21 cellular contexts compared by ENCODE assay signal in the genomic region with DNA sequence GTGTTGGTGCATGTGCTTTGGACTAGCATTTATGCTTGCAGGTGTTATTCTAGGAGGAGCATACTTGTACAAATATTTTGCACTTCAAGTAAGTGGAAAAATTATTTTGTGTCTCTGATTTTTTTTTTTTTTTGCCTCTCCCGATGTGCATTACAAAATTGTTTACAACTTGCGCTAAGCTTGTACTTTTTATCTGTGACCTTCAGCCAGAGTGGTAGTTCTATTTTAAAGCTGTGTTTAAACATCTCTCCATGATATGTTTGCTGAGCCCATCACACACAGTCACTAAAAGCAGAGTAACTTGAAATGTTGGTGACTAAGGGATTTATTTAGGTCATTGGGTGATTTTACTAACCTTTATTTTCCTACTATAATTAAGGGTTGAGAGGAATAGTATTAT. TPM values are rescaled to one million over a fixed set of nuclear protein-coding genes. Genes with fewer than 3 reads are reported as not detected.
DNase-seq lines count a peak whose midpoint lies in the region; ATAC-seq and TF ChIP-seq lines count a peak whose summit lies in the region.
"Had no signal": no experiment of that assay in that cellular context is flagged by ENCODE, and none has a peak within 500 bp of the region (broad histone marks: within the 10 kb centered on the region; RNA-seq: fewer than 3 reads in every experiment).

No MANE protein-coding gene starts in this region.

- TF ChIP-seq CTCF in hepatocyte (IDR thresholded peaks at IDR 0.05; ENCODE audit: poor library complexity) = no peak

- peaks cover 16% of the 10 kb centered on the region for H3K4me1 ChIP-seq in hepatocyte (ENCODE audit: insufficient read depth)

- 63% methylated on average over 2 of the region's 2 CpGs for WGBS in hepatocyte (ENCODE audit: low lambda C conversion rate, missing lambda C conversion rate)

- H3K9me3 ChIP-seq in hepatocyte (ENCODE audit: low read depth) = no peaks in the 10 kb centered on the region

- H3K27ac Mint-ChIP-seq in stimulated activated effector memory CD8-positive, alpha-beta T cell treated with anti-CD3 and anti-CD28 coated beads, Interleukin-12 subunit alpha, Interleukin-12 subunit beta, amount 100 ng/mL, for 72 hours = peak overlapping the region; percentile 76
- H3K27ac Mint-ChIP-seq: activated CD8-positive, alpha-beta memory T cell treated with anti-CD3 and anti-CD28 coated beads, Interleukin-2, amount 10 ng/mL, durations not matched to agents 7 days and 5 days; activated T-helper 2 cell treated with anti-CD3 and anti-CD28 coated beads, Interferon-gamma antibody, Interleukin-2, Interleukin-4, amounts not matched to agents 10 μg/mL and 5 μg/mL and 100 μg/mL, durations not matched to agents 14 hours and 24 hours and 36 hours; stimulated activated memory B cell treated with anti-CD40 and anti-IgM and Interleukin-4, amounts not matched to agents 10 μg/mL and 1 μg/mL and 100 μg/mL, for 72 hours had no signal

- H3K27ac ChIP-seq in hepatocyte = peak overlapping the region; percentile 55
- H3K27ac ChIP-seq: brain microvascular endothelial cell, GM23248 had no signal

- H2AFZ ChIP-seq in hepatocyte = no peak overlapping the region
- H2AFZ ChIP-seq: GM23248 had no signal

- DNase-seq in Right ventricle myocardium superior = no peak
- no peak for DNase-seq in left cardiac atrium
- peak; percentile 61 for DNase-seq in NCI-H146 treated with DMSO at 0.1 percent for 48 hours (lab: John Stamatoyannopoulos, UW; ENCODE audit: unreplicated experiment)
- DNase-seq in hepatocyte (ENCODE audit: low spot score) = no peak
- no peak for DNase-seq in stimulated activated effector memory CD8-positive, alpha-beta T cell treated with anti-CD3 and anti-CD28 coated beads, Interleukin-12 subunit alpha, Interleukin-12 subunit beta, amount 100 ng/mL, for 72 hours (ENCODE audit: low spot score in 2 of 2)
- DNase-seq in NCI-H1694 (lab: John Stamatoyannopoulos, UW) = no peak
- DNase-seq in stimulated activated CD4-positive, alpha-beta T cell treated with anti-CD3 and anti-CD28 coated beads, Interleukin-4, amount 100 ng/mL, for 24 hours = no peak
- DNase-seq in stimulated activated CD8-positive, alpha-beta memory T cell treated with anti-CD3 and anti-CD28 coated beads, Interleukin-4, amount 100 ng/mL, for 48 hours = no peak
- DNase-seq: activated CD8-positive, alpha-beta memory T cell treated with anti-CD3 and anti-CD28 coated beads, Interleukin-2, amount 10 ng/mL, durations not matched to agents 7 days and 5 days; brain microvascular endothelial cell; GM23248; Kasumi-1; kidney glomerular epithelial cell; NCI-H1092; NCI-H2081 treated with DMSO at 0.1 percent for 48 hours; NK-92 treated with Interleukin-12 subunit alpha and Interleukin-12 subunit beta, amount 100 ng/mL, for 24 hours; posterior cingulate gyrus had no signal

- intact Hi-C loops in Right ventricle myocardium superior (cut with DNase I) (no loop called here), left cardiac atrium (cut with DNase I) (no loop called here)

- peaks cover 55% of the 10 kb centered on the region for H3K36me3 Mint-ChIP-seq in stimulated activated effector memory CD8-positive, alpha-beta T cell treated with anti-CD3 and anti-CD28 coated beads, Interleukin-12 subunit alpha, Interleukin-12 subunit beta, amount 100 ng/mL, for 72 hours

- peaks cover 39% of the 10 kb centered on the region for H3K4me1 Mint-ChIP-seq in stimulated activated effector memory CD8-positive, alpha-beta T cell treated with anti-CD3 and anti-CD28 coated beads, Interleukin-12 subunit alpha, Interleukin-12 subunit beta, amount 100 ng/mL, for 72 hours

- H4K20me1 ChIP-seq in hepatocyte (ENCODE audit: insufficient read depth, poor library complexity, severe bottlenecking) = peaks cover 9% of the 10 kb centered on the region

- H3K9me3 Mint-ChIP-seq in stimulated activated effector memory CD8-positive, alpha-beta T cell treated with anti-CD3 and anti-CD28 coated beads, Interleukin-12 subunit alpha, Interleukin-12 subunit beta, amount 100 ng/mL, for 72 hours = no peaks in the 10 kb centered on the region
- H3K9me3 Mint-ChIP-seq: activated T-helper 2 cell treated with anti-CD3 and anti-CD28 coated beads, Interferon-gamma antibody, Interleukin-2, Interleukin-4, amounts not matched to agents 10 μg/mL and 5 μg/mL and 100 μg/mL, durations not matched to agents 14 hours and 24 hours and 36 hours; nephron; stimulated activated memory B cell treated with anti-CD40 and anti-IgM and Interleukin-4, amounts not matched to agents 10 μg/mL and 1 μg/mL and 100 μg/mL, for 72 hours had no signal

- H3K4me3 Mint-ChIP-seq in stimulated activated effector memory CD8-positive, alpha-beta T cell treated with anti-CD3 and anti-CD28 coated beads, Interleukin-12 subunit alpha, Interleukin-12 subunit beta, amount 100 ng/mL, for 72 hours = no peak overlapping the region
- H3K4me3 Mint-ChIP-seq: activated CD8-positive, alpha-beta memory T cell treated with anti-CD3 and anti-CD28 coated beads, Interleukin-2, amount 10 ng/mL, durations not matched to agents 7 days and 5 days; nephron; stimulated activated memory B cell treated with anti-CD40 and anti-IgM and Interleukin-4, amounts not matched to agents 10 μg/mL and 1 μg/mL and 100 μg/mL, for 72 hours had no signal

- H3K9me2 ChIP-seq in hepatocyte (replicated peaks; ENCODE audit: insufficient read depth) = no peaks in the 10 kb centered on the region

- no peak overlapping the region for H3K4me3 ChIP-seq in hepatocyte
- H3K4me3 ChIP-seq: GM23248 had no signal

- ATAC-seq in Right ventricle myocardium superior (ENCODE audit: poor library complexity) = peak; percentile 47
- ATAC-seq in left cardiac atrium = no peak
- ATAC-seq in stimulated activated effector memory CD8-positive, alpha-beta T cell treated with anti-CD3 and anti-CD28 coated beads, Interleukin-12 subunit alpha, Interleukin-12 subunit beta, amount 100 ng/mL, for 72 hours = no peak
- ATAC-seq: activated CD4-positive, CD25-positive, alpha-beta regulatory T cell treated with anti-CD3 and anti-CD28 coated beads, Interleukin-2, amount 50 U/mL, for 24 hours; activated CD8-positive, alpha-beta memory T cell treated with anti-CD3 and anti-CD28 coated beads, Interleukin-2, amount 10 ng/mL, durations not matched to agents 7 days and 5 days; stimulated activated memory B cell treated with anti-CD40 and anti-IgM and Interleukin-4, amounts not matched to agents 10 μg/mL and 1 μg/mL and 100 μg/mL, for 72 hours had no signal

- H3K4me2 ChIP-seq in hepatocyte = no peak overlapping the region

- H3K79me2 ChIP-seq in hepatocyte = peaks cover 64% of the 10 kb centered on the region

- no peaks in the 10 kb centered on the region for H3K36me3 ChIP-seq in hepatocyte (replicated peaks; ENCODE audit: insufficient read depth, low read depth)

- H3K27me3 ChIP-seq in hepatocyte = no peaks in the 10 kb centered on the region
- H3K27me3 ChIP-seq: brain microvascular endothelial cell had no signal

RNA-seq across cellular contexts. Expression of a gene that starts 20.8 kb away (rescaled TPM):
- total RNA-seq in Right ventricle myocardium superior (516 TPM), left cardiac atrium (100 to 1,000 TPM; 537 to 557 TPM), hepatocyte (438 and 449 TPM in 2 replicates)
- 572 and 588 TPM in 2 replicates for polyA plus RNA-seq in hepatocyte

RNA-seq across cellular contexts. Expression of a gene that starts 49.7 kb away (rescaled TPM):
- total RNA-seq in Right ventricle myocardium superior (24.4 TPM), left cardiac atrium (10 to 100 TPM; 24.5 to 25.2 TPM), hepatocyte (41.0 and 45.1 TPM in 2 replicates)
- polyA plus RNA-seq in hepatocyte = 17.5 and 18.2 TPM in 2 replicates
